10 cellular contexts compared by ENCODE assay signal in genomic region chr16:49491736-49492089, GRCh38.
A peak's percentile ranks its signal among the peaks of the same experiment; 100 is the strongest.
DNase-seq lines count a peak whose midpoint lies in the region; ATAC-seq and TF ChIP-seq lines count a peak whose summit lies in the region.
"Had no signal": no experiment of that assay in that cellular context is flagged by ENCODE, and none has a peak within 500 bp of the region (broad histone marks: within the 10 kb centered on the region; RNA-seq: fewer than 3 reads in every experiment).

No MANE protein-coding gene starts in this region.

- H3K4me2 ChIP-seq in hepatocyte, result peak overlapping the region; percentile 79

- TF ChIP-seq CTCF in ascending aorta (IDR thresholded peaks at IDR 0.05) (no peak), hepatocyte (IDR thresholded peaks at IDR 0.05; ENCODE audit: poor library complexity) (no peak)

- H3K4me3 ChIP-seq in H7 (ENCODE audit: insufficient read depth, low read depth, low read length) (no peak overlapping the region), ascending aorta (peak overlapping the region; percentile 42 to 62), hepatocyte (no peak overlapping the region)

- H3K9me2 ChIP-seq in hepatocyte (replicated peaks; ENCODE audit: insufficient read depth), result no peaks in the 10 kb centered on the region

- intact Hi-C loops in ascending aorta (cut with DNase I), result loop anchor here (2.0 to 5.0 kb wide), 4 partner anchors 263 to 431 kb away; partner anchors contain the start of gene ZNF423
- intact Hi-C loops in sciatic nerve (cut with DNase I), result no loop called here

- no peak overlapping the region for H2AFZ ChIP-seq in hepatocyte

- H3K27me3 ChIP-seq in H7 (ENCODE audit: control insufficient read depth, insufficient read depth, low read length), result no peaks in the 10 kb centered on the region
- H3K27me3 ChIP-seq in ascending aorta, result no peaks in the 10 kb centered on the region
- no peaks in the 10 kb centered on the region for H3K27me3 ChIP-seq in hepatocyte

- no peaks in the 10 kb centered on the region for H4K20me1 ChIP-seq in hepatocyte (ENCODE audit: insufficient read depth, poor library complexity, severe bottlenecking)

- ATAC-seq in sciatic nerve (peak; percentile 79), GM21717 (IDR thresholded peaks at IDR 0.05; ENCODE audit: unreplicated experiment) (no peak)

- DNase-seq in H7 (peak; percentile 91), ascending aorta (ENCODE audit: low spot score in 2 of 2) (peak in 1 of 2 donors; percentile 65), hepatocyte (ENCODE audit: low spot score) (no peak), sciatic nerve (ENCODE audit: low spot score) (no peak), mucosa of gallbladder (ENCODE audit: low spot score) (no peak), OCI-M1 (lab: John Stamatoyannopoulos, UW) (no peak), HUDEP-2 (lab: John Stamatoyannopoulos, UW; ENCODE audit: unreplicated experiment in 76 of 76) (no peak)
- DNase-seq: cortex of kidney, naive B cell had no signal

- no peak overlapping the region for H3K27ac ChIP-seq in ascending aorta
- no peak overlapping the region for H3K27ac ChIP-seq in hepatocyte

- no peaks in the 10 kb centered on the region for H3K79me2 ChIP-seq in hepatocyte

- H3K9me3 ChIP-seq in ascending aorta, result peaks cover 8 to 12% of the 10 kb centered on the region in 2 donors
- H3K9me3 ChIP-seq in hepatocyte (ENCODE audit: low read depth), result no peaks in the 10 kb centered on the region

- WGBS in hepatocyte (ENCODE audit: low lambda C conversion rate, missing lambda C conversion rate), result 76% methylated on average over 14 of the region's 14 CpGs

- H3K36me3 ChIP-seq in H7 (replicated peaks; ENCODE audit: control insufficient read depth, insufficient read depth, low read length) (no peaks in the 10 kb centered on the region), ascending aorta (no peaks in the 10 kb centered on the region), hepatocyte (replicated peaks; ENCODE audit: insufficient read depth, low read depth) (no peaks in the 10 kb centered on the region)

- H3K4me1 ChIP-seq in ascending aorta (peaks cover 4% of the 10 kb centered on the region in 2 donors), hepatocyte (ENCODE audit: insufficient read depth) (peaks cover 7% of the 10 kb centered on the region)

Comparison
In these comparisons a context has a peak if more than half of its experiments do, and no peak if none do; other contexts are left out.
1. H3K4me3 ChIP-seq: peak in ascending aorta (2 of 2); none in H7 (single experiment) and hepatocyte (single experiment).